In genomic region chr2:177553176-177553909, GRCh38 we compare ENCODE assay signal across 7 cellular contexts.
A peak's percentile ranks its signal among the peaks of the same experiment; 100 is the strongest.
DNase-seq lines count a peak whose midpoint lies in the region; ATAC-seq and TF ChIP-seq lines count a peak whose summit lies in the region.

No MANE protein-coding gene starts in this region.

- peak in 1 of 2 donors; percentile 31 for ATAC-seq in lower lobe of right lung
- no peak for ATAC-seq in omental fat pad (ENCODE audit: low FRiP score)
- no peak for ATAC-seq in GM19455 (IDR thresholded peaks at IDR 0.05; ENCODE audit: unreplicated experiment)

- no peaks in the 10 kb centered on the region for H3K9me3 ChIP-seq in lower lobe of right lung
- no peaks in the 10 kb centered on the region for H3K9me3 ChIP-seq in tibial nerve

- TF ChIP-seq EP300 in tibial nerve (IDR thresholded peaks at IDR 0.05) = no peak

- DNase-seq in GM12864 (ENCODE audit: low read depth) (no peak), NCI-H2227 (lab: John Stamatoyannopoulos, UW; ENCODE audit: unreplicated experiment) (peak; percentile 50), cardiac fibroblast (ENCODE audit: low read depth in 2 of 2) (peak; percentile 25 to 45), lower lobe of right lung (no peak), tibial nerve (ENCODE audit: low spot score in 2 of 2) (no peak), omental fat pad (ENCODE audit: low spot score) (no peak)

- H3K27ac ChIP-seq in lower lobe of right lung = peak overlapping the region; percentile 96
- H3K27ac ChIP-seq in tibial nerve = peak overlapping the region; percentile 83 to 99 (median 97)

- H3K27me3 ChIP-seq in lower lobe of right lung (ENCODE audit: low read depth) = no peaks in the 10 kb centered on the region
- H3K27me3 ChIP-seq in tibial nerve = no peaks in the 10 kb centered on the region

- no peak for TF ChIP-seq POLR2A in tibial nerve (IDR thresholded peaks at IDR 0.05)

- TF ChIP-seq CTCF in GM12864 (IDR thresholded peaks at IDR 0.05; ENCODE audit: low read depth, low read length, missing control alignments) (no peak), cardiac fibroblast (IDR thresholded peaks at IDR 0.05; ENCODE audit: low read depth, low read length) (no peak), lower lobe of right lung (IDR thresholded peaks at IDR 0.05) (no peak), tibial nerve (IDR thresholded peaks at IDR 0.05) (no peak), omental fat pad (IDR thresholded peaks at IDR 0.05) (no peak)

- H3K4me1 ChIP-seq in lower lobe of right lung (peaks cover 10% of the 10 kb centered on the region), tibial nerve (peaks cover 0 to 13% (median 2%) of the 10 kb centered on the region in 4 donors)

- intact Hi-C loops in lower lobe of right lung (cut with DNase I) = no loop called here

- H3K36me3 ChIP-seq in lower lobe of right lung (no peaks in the 10 kb centered on the region), tibial nerve (no peaks in the 10 kb centered on the region)

- H3K4me3 ChIP-seq in GM12864 (ENCODE audit: low read depth, low read length) (peak overlapping the region; percentile 86), cardiac fibroblast (replicated peaks in 1 of 2; ENCODE audit: low read depth in 2 of 2, low read length in 2 of 2) (peak overlapping the region; percentile 68 to 84), lower lobe of right lung (peak overlapping the region; percentile 68), tibial nerve (peak overlapping the region; percentile 55 to 92 (median 74))

- WGBS in tibial nerve, 2 donors = 4 to 5% methylated on average over 17 of the region's 17 CpGs

Comparison
In these comparisons a context has a peak if more than half of its experiments do, and no peak if none do; other contexts are left out.
1. DNase-seq: peak in NCI-H2227 (single experiment) and cardiac fibroblast (2 of 2); none in GM12864 (single experiment), lower lobe of right lung (single experiment), tibial nerve (0 of 2) and omental fat pad (single experiment).
2. Peak in every context shown above with its lines, with median percentiles within 50 percentile points of each other: H3K4me3 ChIP-seq.